23 cellular contexts compared by ENCODE assay signal in the genomic region with DNA sequence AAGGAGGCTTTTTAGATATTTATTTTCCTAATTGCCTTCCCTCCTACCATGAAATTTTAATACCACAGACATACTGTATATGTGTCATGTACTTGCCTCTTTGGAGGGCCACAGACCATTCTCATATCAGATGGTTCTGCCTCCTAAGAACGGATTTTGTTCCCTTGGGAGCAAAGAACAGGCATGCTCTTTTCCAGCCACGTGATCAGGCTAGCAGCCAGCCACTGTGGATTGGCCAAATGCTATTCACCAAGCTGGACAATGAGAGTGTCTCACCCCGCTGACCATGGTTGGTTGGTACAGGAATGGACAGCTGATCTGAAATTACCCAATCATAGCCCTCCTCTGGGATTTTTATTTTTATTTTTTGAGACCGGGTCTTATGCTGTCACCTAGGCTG. TPM values are rescaled to one million over a fixed set of nuclear protein-coding genes. Genes with fewer than 3 reads are reported as not detected.
DNase-seq lines count a peak whose midpoint lies in the region; ATAC-seq, FAIRE-seq and TF ChIP-seq lines count a peak whose summit lies in the region.
"Had no signal": no experiment of that assay in that cellular context is flagged by ENCODE, and none has a peak within 500 bp of the region (broad histone marks: within the 10 kb centered on the region; RNA-seq: fewer than 3 reads in every experiment).

No MANE protein-coding gene starts in this region.

- no peak for TF ChIP-seq RAD21 in Ishikawa (IDR thresholded peaks at IDR 0.05; ENCODE audit: low read depth)
- TF ChIP-seq RAD21 in K562 (CRISPR knock-in tag; conservative IDR thresholded peaks at IDR 0.05 in 1 of 2, IDR thresholded peaks at IDR 0.05 in 1 of 2): no peak

- DNase-seq in DMS 273 (lab: John Stamatoyannopoulos, UW; ENCODE audit: unreplicated experiment) (peak; percentile 42), DMS 273 treated with DMSO at 0.1 percent for 48 hours (lab: John Stamatoyannopoulos, UW) (no peak), K562 (ENCODE audit: extremely low read depth in 1 of 4, low spot score in 3 of 4) (no peak), GM19240 (ENCODE audit: insufficient read length, low spot score) (no peak)
- DNase-seq: CD8-positive, alpha-beta T cell; COR-L47; DMS153; DMS79; GDM1; H9 had no signal

- FAIRE-seq in K562 (lab: Jason Lieb, UNC): no peak
- FAIRE-seq: GM12892, H1, HepG2 had no signal

- no peaks in the 10 kb centered on the region for H3K36me3 ChIP-seq in K562 (ENCODE audit: control insufficient read depth, insufficient read depth, low read length)
- H3K36me3 ChIP-seq: BLaER1 treated with 17β-estradiol and CSF1 and Interleukin-3, amounts not matched to agents 10 nM and 100 nM had no signal

- peaks cover 17 to 62% of the 10 kb centered on the region in 2 experiments; a peak in 4 of 5 replicates for H3K27me3 ChIP-seq in K562 (ENCODE audit: control insufficient read depth in 2 of 2, insufficient read depth in 2 of 2, low read length in 2 of 2)
- H3K27me3 ChIP-seq: BLaER1 treated with 17β-estradiol and CSF1 and Interleukin-3, amounts not matched to agents 10 nM and 100 nM had no signal

- H2AFZ ChIP-seq in K562 (ENCODE audit: low read depth, low read length): no peak overlapping the region

- in situ Hi-C loops in K562 (cut with MboI): no loop called here

- WGBS in K562 (ENCODE audit: insufficient coverage, low coverage, missing lambda C conversion rate): 0% methylated on average over 4 of the region's 4 CpGs

- no peak for TF ChIP-seq CTCF in K562 (IDR thresholded peaks at IDR 0.05 in 2 of 3, conservative IDR thresholded peaks at IDR 0.05 in 1 of 3; ENCODE audit: insufficient read depth in 2 of 3, low read depth in 1 of 3, low read length in 3 of 3)

- TF ChIP-seq EP300 in Ishikawa (IDR thresholded peaks at IDR 0.05; ENCODE audit: borderline replicate concordance) (no peak), K562 (IDR thresholded peaks at IDR 0.05; ENCODE audit: low read length) (no peak)

- H3K4me3 ChIP-seq in K562: no peak overlapping the region
- H3K4me3 ChIP-seq: BLaER1 treated with 17β-estradiol and CSF1 and Interleukin-3, amounts not matched to agents 10 nM and 100 nM had no signal

- ATAC-seq in K562 (no peak), GM18907 (IDR thresholded peaks at IDR 0.05; ENCODE audit: unreplicated experiment) (no peak), HG03378 (IDR thresholded peaks at IDR 0.05; ENCODE audit: unreplicated experiment) (no peak)
- ATAC-seq: CD8-positive, alpha-beta T cell; HepG2 had no signal

- H3K9me1 ChIP-seq in K562 (ENCODE audit: control insufficient read depth, insufficient read depth, low read length): no peaks in the 10 kb centered on the region

- H3K4me1 ChIP-seq in K562 (replicated peaks in 1 of 2; ENCODE audit: control insufficient read depth in 2 of 2, insufficient read depth in 2 of 2, low read length in 2 of 2): peaks cover 2 to 9% of the 10 kb centered on the region in 2 experiments; a peak in 3 of 5 replicates

- H3K4me2 ChIP-seq in K562 (ENCODE audit: insufficient read depth, low read length): no peak overlapping the region
- H3K4me2 ChIP-seq: BLaER1 treated with 17β-estradiol and CSF1 and Interleukin-3, amounts not matched to agents 10 nM and 100 nM had no signal

- no peaks in the 10 kb centered on the region for H3K79me2 ChIP-seq in K562 (ENCODE audit: control insufficient read depth, insufficient read depth, low read length)

- POLR2A ChIA-PET in K562 (lab: Yijun Ruan, JAX): no interaction called here

- no peak overlapping the region for H3K27ac ChIP-seq in K562 (ENCODE audit: extremely low read depth, low read depth, low read length)
- H3K27ac ChIP-seq: 22Rv1; BLaER1 treated with 17β-estradiol and CSF1 and Interleukin-3, amounts not matched to agents 10 nM and 100 nM; KMS-11 had no signal

- no peaks in the 10 kb centered on the region for H3K9me3 ChIP-seq in K562 (replicated peaks; ENCODE audit: control insufficient read depth, insufficient read depth, low read depth, low read length)
- H3K9me3 ChIP-seq: BLaER1 treated with 17β-estradiol and CSF1 and Interleukin-3, amounts not matched to agents 10 nM and 100 nM had no signal

- CTCF ChIA-PET in K562 (lab: Yijun Ruan, JAX; ENCODE audit: low intra/inter-chr PET ratio): interaction anchor here (0.6 kb wide), 1 partner anchor 139 kb away, joined by 4 read pairs; no protein-coding TSS in a partner anchor

- intact Hi-C loops in K562 (cut with micrococcal nuclease): loop anchor here (2.0 kb wide), 1 partner anchor 37 kb away; no protein-coding TSS in a partner anchor

- no peak for TF ChIP-seq POLR2A in K562 (conservative IDR thresholded peaks at IDR 0.05)

- 0 out of 2 replicates have a peak, but pooled peaks cover 5% of the 10 kb centered on the region for H4K20me1 ChIP-seq in K562 (replicated peaks; ENCODE audit: control insufficient read depth, insufficient read depth, low read length)
- H4K20me1 ChIP-seq: BLaER1 treated with 17β-estradiol and CSF1 and Interleukin-3, amounts not matched to agents 10 nM and 100 nM had no signal

- no peak overlapping the region for H3K9ac ChIP-seq in K562 (ENCODE audit: insufficient read depth in 1 of 2, low read depth in 2 of 2, low read length in 2 of 2)
- H3K9ac ChIP-seq: BLaER1 treated with 17β-estradiol and CSF1 and Interleukin-3, amounts not matched to agents 10 nM and 100 nM; KMS-11 had no signal

- no TSS peak for BruUV-seq in K562 (replicated peaks; lab: Mats Ljungman, UMichigan)

TF ChIP-seq in Ishikawa, 13 proteins besides CTCF, POLR2A, EP300 and RAD21 (continues in another document):
- no peak for TF ChIP-seq CREB1 (IDR thresholded peaks at IDR 0.05; ENCODE audit: low read depth)

TF ChIP-seq in K562, 482 proteins besides CTCF, POLR2A, EP300 and RAD21:
- no peak for TF ChIP-seq EP400 (IDR thresholded peaks at IDR 0.05)
- TF ChIP-seq, protein P1, sequence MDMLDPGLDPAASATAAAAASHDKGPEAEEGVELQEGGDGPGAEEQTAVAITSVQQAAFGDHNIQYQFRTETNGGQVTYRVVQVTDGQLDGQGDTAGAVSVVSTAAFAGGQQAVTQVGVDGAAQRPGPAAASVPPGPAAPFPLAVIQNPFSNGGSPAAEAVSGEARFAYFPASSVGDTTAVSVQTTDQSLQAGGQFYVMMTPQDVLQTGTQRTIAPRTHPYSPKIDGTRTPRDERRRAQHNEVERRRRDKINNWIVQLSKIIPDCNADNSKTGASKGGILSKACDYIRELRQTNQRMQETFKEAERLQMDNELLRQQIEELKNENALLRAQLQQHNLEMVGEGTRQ (CRISPR knock-in tag; IDR thresholded peaks at IDR 0.05): peak; percentile 33

RNA-seq across cellular contexts. Expression of a gene that starts 21.5 kb away (rescaled TPM):
- total RNA-seq in K562 (2011; cell fraction: chromatin; rRNA removed; ENCODE audit: low replicate concordance): not detected in 2 replicates
- total RNA-seq in K562 (2011; cell fraction: nucleolus; rRNA removed): not detected in 2 replicates
- not detected in 2 replicates for total RNA-seq in K562 (2011; cell fraction: nucleoplasm; rRNA removed)
- total RNA-seq in K562 (2014; rRNA removed): not detected in 2 replicates
- not detected in 2 replicates for total RNA-seq in K562 (2014; rRNA removed; fragmentation: Illumina TruSeq; extraction: Trizol)
- total RNA-seq in K562 (2015; rRNA removed; fragmentation: Illumina TruSeq; extraction: Trizol): not detected in 2 replicates
- not detected in 2 replicates for total RNA-seq in K562 (2021)
- not detected in 2 replicates for polyA plus RNA-seq in K562 (2011; rRNA removed)
- not detected in 2 replicates for polyA plus RNA-seq in K562 (2011; cell fraction: cytosol; rRNA removed)
- polyA plus RNA-seq in K562 (2011; cell fraction: nucleus; rRNA removed): not detected in 2 replicates
- not detected in 2 replicates for polyA plus RNA-seq in K562 (2012)
- polyA plus RNA-seq in K562 (2014; fragmentation: Illumina TruSeq; extraction: Trizol): not detected in 2 replicates
- polyA plus RNA-seq in K562 (2014; fragmentation: Nextera tagmentation; extraction: Ambion mirVana): not detected
- polyA plus RNA-seq in K562 (2014; rRNA removed): not detected in 2 replicates
- not detected in 2 replicates for polyA minus RNA-seq in K562 (2011; rRNA and poly(A)+ RNA removed)
- polyA minus RNA-seq in K562 (2011; cell fraction: cytosol; rRNA and poly(A)+ RNA removed): not detected in 2 replicates
- not detected in 2 replicates for polyA minus RNA-seq in K562 (2011; cell fraction: nucleus; rRNA and poly(A)+ RNA removed)
- total RNA-seq: A673, Daoy, HepG2 had no signal
- polyA plus RNA-seq: AG04450, HepG2, IgD-negative memory B cell had no signal

RNA-seq across cellular contexts. Expression of a gene that starts 48.2 kb away (rescaled TPM):
- total RNA-seq in K562 (2011; cell fraction: chromatin; rRNA removed; ENCODE audit: low replicate concordance): not detected in 2 replicates
- total RNA-seq in K562 (2011; cell fraction: nucleolus; rRNA removed): not detected in 2 replicates
- total RNA-seq in K562 (2011; cell fraction: nucleoplasm; rRNA removed): not detected in 2 replicates
- total RNA-seq in K562 (2014; rRNA removed): not detected in 2 replicates
- not detected in 2 replicates for total RNA-seq in K562 (2014; rRNA removed; fragmentation: Illumina TruSeq; extraction: Trizol)
- total RNA-seq in K562 (2015; rRNA removed; fragmentation: Illumina TruSeq; extraction: Trizol): 0.04 TPM in 1 of 2 replicates, not detected in the other
- total RNA-seq in K562 (2021): 0.11 and 0.27 TPM in 2 replicates
- polyA plus RNA-seq in K562 (2011; rRNA removed): not detected in 2 replicates
- polyA plus RNA-seq in K562 (2011; cell fraction: cytosol; rRNA removed): not detected in 2 replicates
- not detected in 2 replicates for polyA plus RNA-seq in K562 (2011; cell fraction: nucleus; rRNA removed)
- polyA plus RNA-seq in K562 (2012): 0.05 TPM in 1 of 2 replicates, not detected in the other
- polyA plus RNA-seq in K562 (2014; fragmentation: Illumina TruSeq; extraction: Trizol): not detected in 2 replicates
- not detected for polyA plus RNA-seq in K562 (2014; fragmentation: Nextera tagmentation; extraction: Ambion mirVana)
- polyA plus RNA-seq in K562 (2014; rRNA removed): not detected in 2 replicates
- not detected in 2 replicates for polyA minus RNA-seq in K562 (2011; rRNA and poly(A)+ RNA removed)
- polyA minus RNA-seq in K562 (2011; cell fraction: cytosol; rRNA and poly(A)+ RNA removed): not detected in 2 replicates
- not detected in 2 replicates for polyA minus RNA-seq in K562 (2011; cell fraction: nucleus; rRNA and poly(A)+ RNA removed)
- total RNA-seq: HepG2 had no signal
- polyA plus RNA-seq: HepG2, IgD-negative memory B cell had no signal
